In genomic region chr22:20137671-20138416, GRCh38 we compare ENCODE assay signal across 1 cellular context.
TF ChIP-seq lines count a peak whose summit lies in the region.

No MANE protein-coding gene starts in this region.

TF ChIP-seq in WTC11, 78 proteins besides CTCF, POLR2A, EP300 and RAD21 (continued from another document):
- TF ChIP-seq ZNF425 (CRISPR knock-in tag; conservative IDR thresholded peaks at IDR 0.05): no peak
